In genomic region chr20:54980321-54980960, GRCh38 we compare ENCODE assay signal across 11 cellular contexts.
DNase-seq lines count a peak whose midpoint lies in the region; ATAC-seq and TF ChIP-seq lines count a peak whose summit lies in the region.
"Had no signal": no experiment of that assay in that cellular context is flagged by ENCODE, and none has a peak within 500 bp of the region (broad histone marks: within the 10 kb centered on the region; RNA-seq: fewer than 3 reads in every experiment).

No MANE protein-coding gene starts in this region.

- ATAC-seq in right lobe of liver (peak in 3 of 4 donors; percentile 35 to 45 (median 42)), GM19328 (IDR thresholded peaks at IDR 0.05; ENCODE audit: unreplicated experiment) (no peak), GM21737 (IDR thresholded peaks at IDR 0.05; ENCODE audit: unreplicated experiment) (no peak), GM21576 (IDR thresholded peaks at IDR 0.05; ENCODE audit: unreplicated experiment) (no peak), GM21619 (IDR thresholded peaks at IDR 0.05; ENCODE audit: unreplicated experiment) (no peak)
- ATAC-seq: Right ventricle myocardium inferior had no signal

- no peak overlapping the region for H2AFZ ChIP-seq in SU-DHL-6 (ENCODE audit: low read depth, low read length, severe bottlenecking)

- intact Hi-C loops in right lobe of liver (cut with DNase I) = no loop called here

- no peak overlapping the region for H3K4me2 ChIP-seq in SU-DHL-6 (ENCODE audit: low read depth, low read length, poor library complexity, severe bottlenecking)

- H3K27me3 ChIP-seq in SU-DHL-6 (ENCODE audit: low read length) (no peaks in the 10 kb centered on the region), right lobe of liver (no peaks in the 10 kb centered on the region)
- H3K27me3 ChIP-seq: suprapubic skin had no signal

- WGBS in right lobe of liver (ENCODE audit: insufficient coverage, low coverage, low lambda C conversion rate, missing lambda C conversion rate) = 18% methylated on average over 2 of the region's 2 CpGs

- no peaks in the 10 kb centered on the region for H3F3A ChIP-seq in SU-DHL-6 (ENCODE audit: insufficient read depth)

- no peaks in the 10 kb centered on the region for H3K36me3 ChIP-seq in SU-DHL-6 (ENCODE audit: low read length)
- H3K36me3 ChIP-seq in right lobe of liver = no peaks in the 10 kb centered on the region
- H3K36me3 ChIP-seq: suprapubic skin had no signal

- H3K9me2 ChIP-seq in SU-DHL-6 (replicated peaks; ENCODE audit: insufficient read depth, low read length) = no peaks in the 10 kb centered on the region

- H3K79me2 ChIP-seq in SU-DHL-6 (ENCODE audit: insufficient read depth, low read length) = no peaks in the 10 kb centered on the region

- H3K9me3 ChIP-seq in SU-DHL-6 (ENCODE audit: insufficient read depth, low read length) (no peaks in the 10 kb centered on the region), right lobe of liver (no peaks in the 10 kb centered on the region)
- H3K9me3 ChIP-seq: suprapubic skin had no signal

- DNase-seq in ELF-1 (ENCODE audit: low read depth, low spot score) (peak; percentile 8), HT1080 (ENCODE audit: low read depth) (peak; percentile 47), right lobe of liver (no peak)
- DNase-seq: activated effector memory CD4-positive, alpha-beta T cell treated with Interleukin-2 at 50 U/mL for 16 hours had no signal

- no peaks in the 10 kb centered on the region for H4K20me1 ChIP-seq in SU-DHL-6 (ENCODE audit: low read depth, low read length)

- H3K27ac ChIP-seq in SU-DHL-6 (ENCODE audit: low read depth, low read length) = no peak overlapping the region
- H3K27ac ChIP-seq in right lobe of liver = no peak overlapping the region
- H3K27ac ChIP-seq: suprapubic skin had no signal

- TF ChIP-seq CTCF in SU-DHL-6 (IDR thresholded peaks at IDR 0.05; ENCODE audit: insufficient read depth, low read length, poor library complexity, severe bottlenecking) (peak; percentile 54), right lobe of liver (IDR thresholded peaks at IDR 0.05) (peak; percentile 24 to 50 (median 40))

- no peak for TF ChIP-seq POLR2A in right lobe of liver (IDR thresholded peaks at IDR 0.05)

- H3K9ac ChIP-seq in SU-DHL-6 (ENCODE audit: low read length) = no peak overlapping the region

- no peak overlapping the region for H3K4me3 ChIP-seq in SU-DHL-6 (ENCODE audit: insufficient read depth, low read length, poor library complexity, severe bottlenecking)
- H3K4me3 ChIP-seq in right lobe of liver = no peak overlapping the region
- H3K4me3 ChIP-seq: suprapubic skin had no signal

- H3K4me1 ChIP-seq in right lobe of liver = no peaks in the 10 kb centered on the region
- H3K4me1 ChIP-seq: suprapubic skin had no signal

Comparison
In these comparisons a context has a peak if more than half of its experiments do, and no peak if none do; other contexts are left out.
1. DNase-seq: peak in ELF-1 (single experiment) and HT1080 (single experiment); none in right lobe of liver (0 of 3).
2. ATAC-seq: peak in right lobe of liver (3 of 4); none in GM19328 (single experiment), GM21737 (single experiment), GM21576 (single experiment) and GM21619 (single experiment).